Comparison of ENCODE assay signal across 17 cellular contexts in the genomic region with DNA sequence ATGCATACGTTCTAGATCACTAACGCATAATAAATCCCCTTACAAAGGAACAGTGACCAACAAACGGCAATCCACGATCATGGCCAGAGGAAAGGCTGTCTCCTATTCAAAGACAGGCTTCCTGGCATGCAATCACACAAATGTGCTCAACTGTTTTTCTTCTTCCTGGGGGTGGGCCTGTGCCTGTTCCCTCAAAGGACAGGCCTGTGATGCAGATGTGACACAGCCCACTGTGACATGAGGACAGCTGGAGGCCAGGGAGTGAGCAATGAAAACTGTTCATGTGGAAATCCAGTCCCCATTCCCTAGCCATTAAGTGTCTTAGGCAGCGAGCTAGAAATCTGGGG.
DNase-seq lines count a peak whose midpoint lies in the region; ATAC-seq and TF ChIP-seq lines count a peak whose summit lies in the region.
"Had no signal": no experiment of that assay in that cellular context is flagged by ENCODE, and none has a peak within 500 bp of the region (broad histone marks: within the 10 kb centered on the region; RNA-seq: fewer than 3 reads in every experiment).

No MANE protein-coding gene starts in this region.

- H3K27ac ChIP-seq in mammary epithelial cell (ENCODE audit: insufficient read depth, low read depth, low read length) (peak overlapping the region; percentile 76), mesenchymal stem cell (ENCODE audit: low read length, poor library complexity, severe bottlenecking) (no peak overlapping the region), stomach smooth muscle (ENCODE audit: low read length) (peak overlapping the region; percentile 49)
- H3K27ac ChIP-seq in CD4-positive, alpha-beta T cell (ENCODE audit: low read depth, low read length) = no peak overlapping the region
- H3K27ac ChIP-seq: BLaER1 treated with 17β-estradiol and CSF1 and Interleukin-3, amounts not matched to agents 10 nM and 100 nM; gastrocnemius medialis had no signal

- H3K4ac ChIP-seq in mesenchymal stem cell (ENCODE audit: low read depth in 1 of 2, low read length in 2 of 2) = no peak overlapping the region

- H4K20me1 ChIP-seq in mammary epithelial cell (ENCODE audit: insufficient read depth, low read length) = no peaks in the 10 kb centered on the region
- H4K20me1 ChIP-seq: BLaER1 treated with 17β-estradiol and CSF1 and Interleukin-3, amounts not matched to agents 10 nM and 100 nM had no signal

- H3K79me2 ChIP-seq in mammary epithelial cell (ENCODE audit: insufficient read depth, low read length) = no peaks in the 10 kb centered on the region

- H3K4me1 ChIP-seq in NT2/D1 (ENCODE audit: insufficient read depth, insufficient read length) (peaks cover 2% of the 10 kb centered on the region), mammary epithelial cell (ENCODE audit: insufficient read depth, low read length) (peaks cover 31% of the 10 kb centered on the region), mesenchymal stem cell (ENCODE audit: control insufficient read depth, insufficient read depth, low read depth, low read length) (peaks cover 5% of the 10 kb centered on the region), stomach smooth muscle (ENCODE audit: control insufficient read depth, insufficient read depth, low read length) (peaks cover 16% of the 10 kb centered on the region)
- H3K4me1 ChIP-seq: pancreas had no signal

- H3K36me3 Mint-ChIP-seq in CD4-positive, alpha-beta T cell (ENCODE audit: low read depth) = no peaks in the 10 kb centered on the region

- ATAC-seq in GM19455 (IDR thresholded peaks at IDR 0.05; ENCODE audit: unreplicated experiment) = no peak
- no peak for ATAC-seq in CD4-positive, alpha-beta T cell (ENCODE audit: poor library complexity)
- ATAC-seq in GM21786 (IDR thresholded peaks at IDR 0.05; ENCODE audit: unreplicated experiment) = no peak
- ATAC-seq: GM12878 had no signal

- in situ Hi-C loops in mammary epithelial cell (cut with MboI; ENCODE audit: low sequenced_read_pairs in 2 of 2) = no loop called here

- H3K27me3 ChIP-seq in NT2/D1 (ENCODE audit: insufficient read depth, insufficient read length) (no peaks in the 10 kb centered on the region), mammary epithelial cell (ENCODE audit: insufficient read depth, low read length) (no peaks in the 10 kb centered on the region), mesenchymal stem cell (ENCODE audit: control insufficient read depth in 1 of 2, insufficient read depth in 1 of 2, low read length in 2 of 2) (no peaks in the 10 kb centered on the region), stomach smooth muscle (ENCODE audit: control insufficient read depth in 1 of 2, insufficient read depth in 2 of 2, low read length in 2 of 2) (no peaks in the 10 kb centered on the region)
- no peaks in the 10 kb centered on the region for H3K27me3 ChIP-seq in CD4-positive, alpha-beta T cell (ENCODE audit: control insufficient read depth, insufficient read depth, low read length)
- H3K27me3 ChIP-seq: BLaER1 treated with 17β-estradiol and CSF1 and Interleukin-3, amounts not matched to agents 10 nM and 100 nM; gastrocnemius medialis; pancreas had no signal

- H3K4me3 ChIP-seq in NT2/D1 (ENCODE audit: insufficient read length, low read depth) (no peak overlapping the region), mammary epithelial cell (replicated peaks in 1 of 3; ENCODE audit: insufficient read depth in 1 of 3, low read depth in 2 of 3, low read length in 3 of 3) (no peak overlapping the region), mesenchymal stem cell (ENCODE audit: insufficient read depth in 1 of 2, low read depth in 1 of 2, low read length in 2 of 2) (peak overlapping the region in 1 of 2 experiments; percentile 21), stomach smooth muscle (ENCODE audit: low read length in 2 of 2) (no peak overlapping the region)
- H3K4me3 ChIP-seq: BLaER1 treated with 17β-estradiol and CSF1 and Interleukin-3, amounts not matched to agents 10 nM and 100 nM; gastrocnemius medialis; GM12878; pancreas had no signal

- no peak overlapping the region for H3K4me3 Mint-ChIP-seq in CD4-positive, alpha-beta T cell

- no peak overlapping the region for H3K18ac ChIP-seq in mesenchymal stem cell (ENCODE audit: low read depth in 1 of 2, low read length in 2 of 2)

- peak; percentile 20 for DNase-seq in NT2/D1 (ENCODE audit: low read depth, low spot score)
- no peak for DNase-seq in mammary epithelial cell
- DNase-seq in mesenchymal stem cell = no peak
- no peak for DNase-seq in CD4-positive, alpha-beta T cell
- no peak for DNase-seq in hepatic stellate cell (ENCODE audit: low spot score)
- DNase-seq: activated T-cell treated with anti-CD3 and anti-CD28 coated beads, Interleukin-2, amount 50 U/mL, for 48 hours; effector memory CD4-positive, alpha-beta T cell; gastrocnemius medialis; NCI-H2029; NK-92 treated with Interleukin-12 subunit alpha and Interleukin-12 subunit beta, amount 100 ng/mL, for 24 hours; stimulated activated CD4-positive, alpha-beta T cell treated with anti-CD3 and anti-CD28 coated beads, Interleukin-2, amount 100 ng/mL, for 24 hours had no signal

- H3K27ac Mint-ChIP-seq in CD4-positive, alpha-beta T cell = no peak overlapping the region

- CTCF ChIA-PET in mammary epithelial cell (lab: Charles Lee; ENCODE audit: low non-redundant PET) = no interaction called here
- CTCF ChIA-PET in CD4-positive, alpha-beta T cell (lab: Charles Lee) = no interaction called here

- H3K9me3 Mint-ChIP-seq in CD4-positive, alpha-beta T cell = no peaks in the 10 kb centered on the region

- intact Hi-C loops in mammary epithelial cell (cut with micrococcal nuclease) = loop anchor here (5.0 kb wide), 1 partner anchor 119 kb away; no protein-coding TSS in a partner anchor
- intact Hi-C loops in CD4-positive, alpha-beta T cell (cut with DNase I, micrococcal nuclease) = no loop called here

- H2BK120ac ChIP-seq in mesenchymal stem cell (ENCODE audit: low read depth, low read length) = no peak overlapping the region

- no peak overlapping the region for H2BK15ac ChIP-seq in mesenchymal stem cell (ENCODE audit: low read depth, poor library complexity, severe bottlenecking)

- no peaks in the 10 kb centered on the region for H3K79me1 ChIP-seq in mesenchymal stem cell (replicated peaks; ENCODE audit: low read length, poor library complexity, severe bottlenecking)

- H4K91ac ChIP-seq in mesenchymal stem cell (ENCODE audit: low read length) = no peak overlapping the region

- BruUV-seq in mammary epithelial cell (replicated peaks; lab: Mats Ljungman, UMichigan) = no TSS peak

- no peak for TF ChIP-seq CTCF in mammary epithelial cell (conservative IDR thresholded peaks at IDR 0.05 in 1 of 2, IDR thresholded peaks at IDR 0.05 in 1 of 2; ENCODE audit: extremely low read depth in 1 of 2, insufficient read depth in 1 of 2, low read depth in 1 of 2, low read length in 2 of 2)
- no peak for TF ChIP-seq CTCF in CD4-positive, alpha-beta T cell (IDR thresholded peaks at IDR 0.05)

- no peak overlapping the region for H3K23ac ChIP-seq in mesenchymal stem cell (ENCODE audit: low read length in 2 of 2)

- no peak overlapping the region for H2BK5ac ChIP-seq in mesenchymal stem cell (ENCODE audit: low read depth, low read length, poor library complexity, severe bottlenecking)

- H2AK5ac ChIP-seq in mesenchymal stem cell (ENCODE audit: low read length, severe bottlenecking) = no peak overlapping the region

- H3K36me3 ChIP-seq in NT2/D1 (ENCODE audit: insufficient read depth, insufficient read length, low read length) (no peaks in the 10 kb centered on the region), mammary epithelial cell (ENCODE audit: insufficient read depth, low read length) (no peaks in the 10 kb centered on the region), mesenchymal stem cell (ENCODE audit: control insufficient read depth in 1 of 2, insufficient read depth in 2 of 2, low read depth in 1 of 2, low read length in 2 of 2) (no peaks in the 10 kb centered on the region), stomach smooth muscle (ENCODE audit: control insufficient read depth in 2 of 2, insufficient read depth in 2 of 2, low read length in 2 of 2) (no peaks in the 10 kb centered on the region)
- H3K36me3 ChIP-seq: BLaER1 treated with 17β-estradiol and CSF1 and Interleukin-3, amounts not matched to agents 10 nM and 100 nM; gastrocnemius medialis; pancreas had no signal

- peak overlapping the region; percentile 48 for H3K4me2 ChIP-seq in mammary epithelial cell (ENCODE audit: insufficient read depth, low read depth, low read length)
- H3K4me2 ChIP-seq in mesenchymal stem cell (ENCODE audit: low read length, poor library complexity, severe bottlenecking) = no peak overlapping the region

- peak overlapping the region; percentile 40 for H2AFZ ChIP-seq in mammary epithelial cell (ENCODE audit: low read depth, low read length)
- no peak overlapping the region for H2AFZ ChIP-seq in mesenchymal stem cell (ENCODE audit: low read depth, low read length)

- H3K9ac ChIP-seq in NT2/D1 (ENCODE audit: insufficient read length, low read depth) (no peak overlapping the region), mammary epithelial cell (ENCODE audit: insufficient read depth, low read length) (peak overlapping the region; percentile 24), mesenchymal stem cell (ENCODE audit: low read length) (peak overlapping the region; percentile 75), stomach smooth muscle (ENCODE audit: low read length in 2 of 2) (no peak overlapping the region)
- H3K9ac ChIP-seq: BLaER1 treated with 17β-estradiol and CSF1 and Interleukin-3, amounts not matched to agents 10 nM and 100 nM had no signal

- peak overlapping the region in 1 of 2 experiments; percentile 34 for H2BK12ac ChIP-seq in mesenchymal stem cell (ENCODE audit: low read length in 2 of 2)

- WGBS in mammary epithelial cell (ENCODE audit: low coverage, missing lambda C conversion rate) = 36% methylated on average over 5 of the region's 5 CpGs
- WGBS in mesenchymal stem cell = 20% methylated on average over 5 of the region's 5 CpGs

- 0 out of 2 replicates have a peak, but pooled peaks cover 7% of the 10 kb centered on the region for H3K9me3 ChIP-seq in NT2/D1 (ENCODE audit: insufficient read depth, low read length)
- H3K9me3 ChIP-seq in mammary epithelial cell (replicated peaks; ENCODE audit: insufficient read depth, low read length) = no peaks in the 10 kb centered on the region
- no peaks in the 10 kb centered on the region for H3K9me3 ChIP-seq in mesenchymal stem cell (ENCODE audit: control insufficient read depth, low read length)
- peaks cover 0 to 2% of the 10 kb centered on the region in 2 donors for H3K9me3 ChIP-seq in stomach smooth muscle (ENCODE audit: control insufficient read depth in 2 of 2, low read length in 2 of 2)
- no peaks in the 10 kb centered on the region for H3K9me3 ChIP-seq in CD4-positive, alpha-beta T cell (ENCODE audit: control insufficient read depth, low read length)
- H3K9me3 ChIP-seq: gastrocnemius medialis, pancreas had no signal

- no peaks in the 10 kb centered on the region for H3K4me1 Mint-ChIP-seq in CD4-positive, alpha-beta T cell (ENCODE audit: low read depth)

- peaks cover 6% of the 10 kb centered on the region for H3K27me3 Mint-ChIP-seq in CD4-positive, alpha-beta T cell

- no peak overlapping the region for H4K8ac ChIP-seq in mesenchymal stem cell (ENCODE audit: low read length)

- dilution Hi-C loops in mammary epithelial cell (cut with HindIII; ENCODE audit: low sequenced_read_pairs) = no loop called here

- POLR2A ChIA-PET in CD4-positive, alpha-beta T cell (lab: Charles Lee) = no interaction called here

- H3K14ac ChIP-seq in mesenchymal stem cell (ENCODE audit: low read length in 2 of 2) = no peak overlapping the region

Comparison
In these comparisons a context has a peak if more than half of its experiments do, and no peak if none do; other contexts are left out.
1. H3K9ac ChIP-seq: peak in mammary epithelial cell (single experiment) and mesenchymal stem cell (single experiment); none in NT2/D1 (single experiment) and stomach smooth muscle (0 of 2).
2. H3K27ac ChIP-seq: peak in mammary epithelial cell (single experiment) and stomach smooth muscle (single experiment); none in mesenchymal stem cell (single experiment) and CD4-positive, alpha-beta T cell (single experiment).